In genomic region chr20:38748097-38748862, GRCh38 we compare ENCODE assay signal across 8 cellular contexts. TPM values are rescaled to one million over a fixed set of nuclear protein-coding genes. Genes with fewer than 3 reads are reported as not detected.
DNase-seq lines count a peak whose midpoint lies in the region; ATAC-seq and TF ChIP-seq lines count a peak whose summit lies in the region.

TSS of gene ACTR5 (plus strand) at chr20:38748460. CDS start at chr20:38748479, 19 bp downstream.

- H3K27ac ChIP-seq in ascending aorta: peak within 1 kb of the TSS; percentile 87 to 91
- H3K27ac ChIP-seq in right cardiac atrium (ENCODE audit: low read length): peak within 1 kb of the TSS; percentile 59
- peak within 1 kb of the TSS; percentile 78 to 95 for H3K27ac ChIP-seq in uterus

- H3K4me1 ChIP-seq in ascending aorta: peaks cover 0 to 4% of the 10 kb centered on the region in 2 donors
- H3K4me1 ChIP-seq in right cardiac atrium (ENCODE audit: control insufficient read depth, insufficient read depth, low read length): peaks cover 2% of the 10 kb centered on the region
- H3K4me1 ChIP-seq in uterus: peaks cover 0 to 4% of the 10 kb centered on the region in 2 donors

- ATAC-seq in GM18511 (IDR thresholded peaks at IDR 0.05; ENCODE audit: unreplicated experiment) (peak; percentile 91), HG02981 (IDR thresholded peaks at IDR 0.05; ENCODE audit: unreplicated experiment) (peak; percentile 85), right cardiac atrium (peak; percentile 98)

- intact Hi-C loops in ascending aorta (cut with DNase I) (loop anchor here (2.0 to 10.0 kb wide), 2 partner anchors 215 to 493 kb away; partner anchors contain the start of gene DHX35), right cardiac atrium (cut with DNase I) (no loop called here), uterus (cut with DNase I; ENCODE audit: low total_unique reads) (no loop called here)

- H3K36me3 ChIP-seq in ascending aorta: no peaks in the 10 kb centered on the region
- H3K36me3 ChIP-seq in uterus: no peaks in the 10 kb centered on the region

- peak within 1 kb of the TSS; percentile 99 for H3K27ac Mint-ChIP-seq in T-helper 2 cell treated with Interferon-gamma antibody and Interleukin-4, amounts not matched to agents 5 μg/mL and 100 μg/mL, for 36 hours

- H3K4me3 Mint-ChIP-seq in T-helper 2 cell treated with Interferon-gamma antibody and Interleukin-4, amounts not matched to agents 5 μg/mL and 100 μg/mL, for 36 hours: peak within 1 kb of the TSS; percentile 97

- TF ChIP-seq CTCF in ascending aorta (IDR thresholded peaks at IDR 0.05) (no peak), uterus (IDR thresholded peaks at IDR 0.05) (no peak)

- H3K36me3 Mint-ChIP-seq in T-helper 2 cell treated with Interferon-gamma antibody and Interleukin-4, amounts not matched to agents 5 μg/mL and 100 μg/mL, for 36 hours (ENCODE audit: low read depth): peaks cover 15% of the 10 kb centered on the region

- WGBS in right cardiac atrium: under 1% methylated on average over 84 of the region's 84 CpGs

- peak; percentile 90 to 99 for DNase-seq in NCI-H1930 (lab: John Stamatoyannopoulos, UW)
- peak; percentile 94 for DNase-seq in T-helper 2 cell treated with Interferon-gamma antibody and Interleukin-4, amounts not matched to agents 5 μg/mL and 100 μg/mL, for 36 hours (ENCODE audit: low spot score)
- peak; percentile 50 to 94 for DNase-seq in ascending aorta (ENCODE audit: low spot score in 2 of 2)
- peak; percentile 92 to 98 (median 97) for DNase-seq in right cardiac atrium
- peak; percentile 88 for DNase-seq in putamen (ENCODE audit: low spot score)
- DNase-seq in uterus: peak; percentile 91 to 96

- H3K9me3 Mint-ChIP-seq in T-helper 2 cell treated with Interferon-gamma antibody and Interleukin-4, amounts not matched to agents 5 μg/mL and 100 μg/mL, for 36 hours: no peaks in the 10 kb centered on the region

- TF ChIP-seq POLR2A in uterus (IDR thresholded peaks at IDR 0.05): peak in 1 of 2 donors; percentile 64

- peaks cover 7% of the 10 kb centered on the region for H3K27me3 Mint-ChIP-seq in T-helper 2 cell treated with Interferon-gamma antibody and Interleukin-4, amounts not matched to agents 5 μg/mL and 100 μg/mL, for 36 hours (ENCODE audit: low read depth)

- H3K9me3 ChIP-seq in ascending aorta: no peaks in the 10 kb centered on the region
- H3K9me3 ChIP-seq in right cardiac atrium (ENCODE audit: control insufficient read depth, low read length): no peaks in the 10 kb centered on the region
- H3K9me3 ChIP-seq in uterus: no peaks in the 10 kb centered on the region

- no peaks in the 10 kb centered on the region for H3K27me3 ChIP-seq in ascending aorta
- no peaks in the 10 kb centered on the region for H3K27me3 ChIP-seq in right cardiac atrium (ENCODE audit: control insufficient read depth, insufficient read depth)
- H3K27me3 ChIP-seq in uterus: no peaks in the 10 kb centered on the region

- peaks cover 20% of the 10 kb centered on the region for H3K4me1 Mint-ChIP-seq in T-helper 2 cell treated with Interferon-gamma antibody and Interleukin-4, amounts not matched to agents 5 μg/mL and 100 μg/mL, for 36 hours (ENCODE audit: low read depth)

- H3K4me3 ChIP-seq in ascending aorta (peak within 1 kb of the TSS; percentile 79 to 82), right cardiac atrium (ENCODE audit: low read length) (peak within 1 kb of the TSS; percentile 58), uterus (peak within 1 kb of the TSS; percentile 42 to 98)

RNA-seq across cellular contexts. Expression of gene ACTR5, which starts in this region (rescaled TPM):
- total RNA-seq in ascending aorta: 5.9 TPM
- total RNA-seq in right cardiac atrium: 1 to 10 TPM; 3.1 to 3.6 (median 3.4) TPM
- polyA plus RNA-seq in right cardiac atrium: 3.3 TPM
- 10 to 100 TPM in 3 of 4 donors, 1 to 10 TPM in 1; 3.8 to 12.4 (median 11.7) TPM for total RNA-seq in uterus

Comparison
In these comparisons a context has a peak if more than half of its experiments do, and no peak if none do; other contexts are left out.
1. Peak in every context shown above with its lines: DNase-seq, ATAC-seq, H3K4me3 ChIP-seq and H3K27ac ChIP-seq.